Comparison of ENCODE assay signal across 14 cellular contexts in the genomic region with DNA sequence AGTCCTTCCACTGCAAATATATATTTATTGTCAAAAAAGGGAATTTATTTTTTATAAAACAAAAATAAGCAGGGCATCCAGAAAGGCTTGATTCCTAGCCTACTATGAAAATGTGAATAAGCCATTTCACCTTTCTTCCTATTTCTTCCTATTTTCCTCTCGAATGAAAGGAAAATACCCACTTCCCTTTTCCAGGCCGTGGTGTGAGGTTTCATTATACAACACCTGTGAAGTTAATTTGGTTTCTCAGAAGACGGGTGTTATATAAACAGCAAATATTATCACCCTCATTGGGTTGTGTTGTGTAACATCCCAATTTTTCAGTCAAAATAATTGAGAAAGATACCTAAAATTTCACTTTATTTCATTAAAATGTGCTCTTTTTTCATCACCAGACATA.
"Had no signal": no experiment of that assay in that cellular context is flagged by ENCODE, and none has a peak within 500 bp of the region (broad histone marks: within the 10 kb centered on the region; RNA-seq: fewer than 3 reads in every experiment).

No MANE protein-coding gene starts in this region.

- DNase-seq: activated CD4-positive, alpha-beta T cell treated with anti-CD3 and anti-CD28 coated beads for 48 hours; activated CD8-positive, alpha-beta memory T cell treated with anti-CD3 and anti-CD28 coated beads, Interleukin-2, amount 50 U/mL, for 48 hours; activated CD8-positive, alpha-beta T cell treated with anti-CD3 and anti-CD28 coated beads, Interleukin-2, amount 10 ng/mL, durations not matched to agents 7 days and 5 days; activated naive CD4-positive, alpha-beta T cell; activated naive CD8-positive, alpha-beta T cell treated with anti-CD3 and anti-CD28 coated beads, Interleukin-2, amount 50 U/mL, for 24 hours; esophagus squamous epithelium; foreskin fibroblast; left lung; pancreas; tibial artery had no signal

- H3K27ac Mint-ChIP-seq: activated CD8-positive, alpha-beta T cell treated with anti-CD3 and anti-CD28 coated beads, Interleukin-2, amount 10 ng/mL, durations not matched to agents 7 days and 5 days; activated naive CD8-positive, alpha-beta T cell treated with anti-CD3 and anti-CD28 coated beads, Interleukin-2, amount 50 U/mL, for 24 hours; memory B cell; natural killer cell treated with Interleukin-12 subunit alpha and Interleukin-12 subunit beta and Interleukin-15 and Interleukin-18, amount 100 ng/mL, for 72 hours had no signal

- FAIRE-seq: bronchial epithelial cell had no signal

- H3K36me3 ChIP-seq: ascending aorta, esophagus squamous epithelium, left lung, pancreas, tibial artery had no signal

- H3K4me3 Mint-ChIP-seq: activated CD8-positive, alpha-beta T cell treated with anti-CD3 and anti-CD28 coated beads, Interleukin-2, amount 10 ng/mL, durations not matched to agents 7 days and 5 days; activated naive CD8-positive, alpha-beta T cell treated with anti-CD3 and anti-CD28 coated beads, Interleukin-2, amount 50 U/mL, for 24 hours; memory B cell; natural killer cell treated with Interleukin-12 subunit alpha and Interleukin-12 subunit beta and Interleukin-15 and Interleukin-18, amount 100 ng/mL, for 72 hours had no signal

- H3K4me1 ChIP-seq: ascending aorta, esophagus squamous epithelium, tibial artery had no signal

- H3K9me3 ChIP-seq: ascending aorta, esophagus squamous epithelium, left lung, pancreas, tibial artery had no signal

- ATAC-seq: activated CD8-positive, alpha-beta T cell treated with anti-CD3 and anti-CD28 coated beads, Interleukin-2, amount 10 ng/mL, durations not matched to agents 7 days and 5 days; activated naive CD8-positive, alpha-beta T cell treated with anti-CD3 and anti-CD28 coated beads, Interleukin-2, amount 50 U/mL, for 24 hours; natural killer cell treated with Interleukin-12 subunit alpha and Interleukin-12 subunit beta and Interleukin-15 and Interleukin-18, amount 100 ng/mL, for 72 hours had no signal

- H3K4me3 ChIP-seq: ascending aorta, esophagus squamous epithelium, left lung, pancreas, tibial artery had no signal

- H3K27ac ChIP-seq: ascending aorta, esophagus squamous epithelium, left lung, pancreas, tibial artery had no signal

- H3K4me1 Mint-ChIP-seq: activated naive CD8-positive, alpha-beta T cell treated with anti-CD3 and anti-CD28 coated beads, Interleukin-2, amount 50 U/mL, for 24 hours had no signal

- H3K27me3 Mint-ChIP-seq: memory B cell; natural killer cell treated with Interleukin-12 subunit alpha and Interleukin-12 subunit beta and Interleukin-15 and Interleukin-18, amount 100 ng/mL, for 72 hours had no signal

- H3K27me3 ChIP-seq: ascending aorta, esophagus squamous epithelium, left lung, pancreas had no signal

- H3K36me3 Mint-ChIP-seq: memory B cell; natural killer cell treated with Interleukin-12 subunit alpha and Interleukin-12 subunit beta and Interleukin-15 and Interleukin-18, amount 100 ng/mL, for 72 hours had no signal

- H3K9me3 Mint-ChIP-seq: activated naive CD8-positive, alpha-beta T cell treated with anti-CD3 and anti-CD28 coated beads, Interleukin-2, amount 50 U/mL, for 24 hours; memory B cell; natural killer cell treated with Interleukin-12 subunit alpha and Interleukin-12 subunit beta and Interleukin-15 and Interleukin-18, amount 100 ng/mL, for 72 hours had no signal
